ENCODE assay signal across 24 cellular contexts in the genomic region with DNA sequence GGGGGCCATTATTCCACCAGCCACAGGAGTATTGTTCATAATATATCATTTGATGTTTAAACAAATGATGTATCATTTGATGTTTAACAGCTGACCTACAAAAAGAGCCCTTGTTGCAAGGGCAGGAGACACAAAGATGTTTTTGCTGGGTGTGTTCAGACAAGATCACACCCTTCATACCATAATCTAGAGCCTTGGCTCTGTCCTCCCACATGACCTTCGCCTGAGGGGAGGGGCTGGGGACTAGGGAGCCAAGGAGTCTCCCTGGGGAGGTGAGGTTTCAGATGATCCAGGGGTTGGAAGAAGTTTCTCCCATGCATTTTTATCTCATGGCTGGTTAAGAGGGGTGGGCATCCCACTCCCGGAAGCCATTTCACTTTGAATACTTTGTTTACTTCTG. TPM values are rescaled to one million over a fixed set of nuclear protein-coding genes. Genes with fewer than 3 reads are reported as not detected.
DNase-seq lines count a peak whose midpoint lies in the region; ATAC-seq and TF ChIP-seq lines count a peak whose summit lies in the region.
"Had no signal": no experiment of that assay in that cellular context is flagged by ENCODE, and none has a peak within 500 bp of the region (broad histone marks: within the 10 kb centered on the region; RNA-seq: fewer than 3 reads in every experiment).

No MANE protein-coding gene starts in this region.

- TF ChIP-seq POLR2A in uterus (IDR thresholded peaks at IDR 0.05), result no peak

- no peak overlapping the region for H2AFZ ChIP-seq in SK-N-SH (ENCODE audit: low read depth)

- no peak for TF ChIP-seq CTCF in activated CD8-positive, alpha-beta T cell treated with anti-CD3 and anti-CD28 coated beads for 36 hours (IDR thresholded peaks at IDR 0.05)
- TF ChIP-seq CTCF in SK-N-SH (IDR thresholded peaks at IDR 0.05) (no peak), uterus (IDR thresholded peaks at IDR 0.05) (no peak)

- no peak for TF ChIP-seq RAD21 in SK-N-SH (IDR thresholded peaks at IDR 0.05; ENCODE audit: low read length)

- POLR2A ChIA-PET in activated CD8-positive, alpha-beta T cell treated with anti-CD3 and anti-CD28 coated beads for 36 hours (lab: Charles Lee), result interaction anchor here (0.7 kb wide), 1 partner anchor 16 kb away, joined by 3 read pairs; no protein-coding TSS in a partner anchor
- POLR2A ChIA-PET in activated CD8-positive, alpha-beta T cell treated with anti-CD3 and anti-CD28 coated beads, Interleukin-2, amount 10 ng/mL, durations not matched to agents 7 days and 5 days (lab: Charles Lee), result no interaction called here
- POLR2A ChIA-PET in SK-N-SH (lab: Yijun Ruan, JAX), result no interaction called here

- H3K9me3 Mint-ChIP-seq in activated CD8-positive, alpha-beta T cell treated with anti-CD3 and anti-CD28 coated beads for 36 hours, result peaks cover 7% of the 10 kb centered on the region
- H3K9me3 Mint-ChIP-seq in activated CD8-positive, alpha-beta T cell treated with anti-CD3 and anti-CD28 coated beads, Interleukin-2, amount 10 ng/mL, durations not matched to agents 7 days and 5 days (ENCODE audit: insufficient read depth), result peaks cover under 1% of the 10 kb centered on the region
- H3K9me3 Mint-ChIP-seq: activated naive CD4-positive, alpha-beta T cell treated with anti-CD3 and anti-CD28 coated beads, Interleukin-2, amount 10 ng/mL, durations not matched to agents 7 days and 5 days; stimulated activated naive CD8-positive, alpha-beta T cell treated with anti-CD3 and anti-CD28 coated beads, Interleukin-15, Interleukin-2, amounts not matched to agents 100 ng/mL and 50 ng/mL, for 24 hours had no signal

- H3K4me2 ChIP-seq in SK-N-SH, result no peak overlapping the region
- H3K4me2 ChIP-seq: BLaER1, KMS-11 had no signal

- H3K27me3 ChIP-seq in SK-N-SH (ENCODE audit: insufficient read depth) (no peaks in the 10 kb centered on the region), uterus (no peaks in the 10 kb centered on the region)
- H3K27me3 ChIP-seq: BLaER1, esophagus muscularis mucosa had no signal

- CTCF ChIA-PET in activated CD8-positive, alpha-beta T cell treated with anti-CD3 and anti-CD28 coated beads for 36 hours (lab: Charles Lee), result no interaction called here
- CTCF ChIA-PET in activated CD8-positive, alpha-beta T cell treated with anti-CD3 and anti-CD28 coated beads, Interleukin-2, amount 10 ng/mL, durations not matched to agents 7 days and 5 days (lab: Charles Lee), result no interaction called here
- CTCF ChIA-PET in SK-N-SH (lab: Yijun Ruan, JAX), result interaction anchor here (1.7 to 2.6 kb wide), 2 partner anchors 195 to 240 kb away, joined by 3 to 9 read pairs; no protein-coding TSS in a partner anchor

- no peak overlapping the region for H3K4me3 ChIP-seq in SK-N-SH (ENCODE audit: low read depth in 2 of 2, low read length in 1 of 2)
- H3K4me3 ChIP-seq in uterus, result no peak overlapping the region
- H3K4me3 ChIP-seq: BLaER1, esophagus muscularis mucosa had no signal

- no peak overlapping the region for H3K4me3 Mint-ChIP-seq in activated CD8-positive, alpha-beta T cell treated with anti-CD3 and anti-CD28 coated beads for 36 hours
- H3K4me3 Mint-ChIP-seq in activated CD8-positive, alpha-beta T cell treated with anti-CD3 and anti-CD28 coated beads, Interleukin-2, amount 10 ng/mL, durations not matched to agents 7 days and 5 days, result no peak overlapping the region
- H3K4me3 Mint-ChIP-seq: activated naive CD4-positive, alpha-beta T cell treated with anti-CD3 and anti-CD28 coated beads, Interleukin-2, amount 10 ng/mL, durations not matched to agents 7 days and 5 days; stimulated activated naive CD8-positive, alpha-beta T cell treated with anti-CD3 and anti-CD28 coated beads, Interleukin-15, Interleukin-2, amounts not matched to agents 100 ng/mL and 50 ng/mL, for 24 hours had no signal

- H3K9me3 ChIP-seq in SK-N-SH (no peaks in the 10 kb centered on the region), uterus (no peaks in the 10 kb centered on the region)
- H3K9me3 ChIP-seq: BLaER1, esophagus muscularis mucosa had no signal

- no peak for ATAC-seq in activated CD8-positive, alpha-beta T cell treated with anti-CD3 and anti-CD28 coated beads for 36 hours
- no peak for ATAC-seq in activated CD8-positive, alpha-beta T cell treated with anti-CD3 and anti-CD28 coated beads, Interleukin-2, amount 10 ng/mL, durations not matched to agents 7 days and 5 days
- ATAC-seq in left colon (peak; percentile 73), GM18870 (IDR thresholded peaks at IDR 0.05; ENCODE audit: unreplicated experiment) (no peak)
- ATAC-seq: PC-3 had no signal

- H3K79me2 ChIP-seq in SK-N-SH (ENCODE audit: insufficient read depth), result peaks cover 18% of the 10 kb centered on the region

- peaks cover 33% of the 10 kb centered on the region for H3K36me3 Mint-ChIP-seq in activated CD8-positive, alpha-beta T cell treated with anti-CD3 and anti-CD28 coated beads for 36 hours (ENCODE audit: low read depth)
- peaks cover 33% of the 10 kb centered on the region for H3K36me3 Mint-ChIP-seq in activated CD8-positive, alpha-beta T cell treated with anti-CD3 and anti-CD28 coated beads, Interleukin-2, amount 10 ng/mL, durations not matched to agents 7 days and 5 days (ENCODE audit: low read depth)

- H3K36me3 ChIP-seq in SK-N-SH (replicated peaks in 1 of 2; ENCODE audit: control insufficient read depth in 1 of 2, insufficient read depth in 2 of 2, low read length in 1 of 2) (peaks cover 27 to 30% of the 10 kb centered on the region in 2 experiments), uterus (no peaks in the 10 kb centered on the region)
- H3K36me3 ChIP-seq: BLaER1 had no signal

- H3K4me1 ChIP-seq in SK-N-SH (ENCODE audit: control insufficient read depth in 1 of 2, insufficient read depth in 2 of 2, low read depth in 1 of 2, low read length in 1 of 2) (peaks cover 23 to 64% of the 10 kb centered on the region in 2 experiments), uterus (peaks cover 0 to 4% of the 10 kb centered on the region in 2 donors)

- H3K27ac ChIP-seq in SK-N-SH (ENCODE audit: low read depth in 2 of 2, low read length in 1 of 2) (peak overlapping the region; percentile 34 to 93), uterus (peak overlapping the region; percentile 75 to 79), substantia nigra (ENCODE audit: low read depth, low read length, poor library complexity, severe bottlenecking) (no peak overlapping the region)
- H3K27ac ChIP-seq: BLaER1, esophagus muscularis mucosa, KMS-11 had no signal

- H3K27ac Mint-ChIP-seq in activated CD8-positive, alpha-beta T cell treated with anti-CD3 and anti-CD28 coated beads for 36 hours, result peak overlapping the region; percentile 99
- no peak overlapping the region for H3K27ac Mint-ChIP-seq in activated CD8-positive, alpha-beta T cell treated with anti-CD3 and anti-CD28 coated beads, Interleukin-2, amount 10 ng/mL, durations not matched to agents 7 days and 5 days
- H3K27ac Mint-ChIP-seq: activated naive CD4-positive, alpha-beta T cell treated with anti-CD3 and anti-CD28 coated beads, Interleukin-2, amount 10 ng/mL, durations not matched to agents 7 days and 5 days; progenitor cell of endocrine pancreas; stimulated activated naive CD8-positive, alpha-beta T cell treated with anti-CD3 and anti-CD28 coated beads, Interleukin-15, Interleukin-2, amounts not matched to agents 100 ng/mL and 50 ng/mL, for 24 hours had no signal

- no peak overlapping the region for H3K9ac ChIP-seq in SK-N-SH
- H3K9ac ChIP-seq: BLaER1, KMS-11 had no signal

- peaks cover 71% of the 10 kb centered on the region for H3K4me1 Mint-ChIP-seq in activated CD8-positive, alpha-beta T cell treated with anti-CD3 and anti-CD28 coated beads for 36 hours (ENCODE audit: low read depth)
- peaks cover 43% of the 10 kb centered on the region for H3K4me1 Mint-ChIP-seq in activated CD8-positive, alpha-beta T cell treated with anti-CD3 and anti-CD28 coated beads, Interleukin-2, amount 10 ng/mL, durations not matched to agents 7 days and 5 days (ENCODE audit: low read depth)

- no peaks in the 10 kb centered on the region for H4K20me1 ChIP-seq in SK-N-SH (ENCODE audit: insufficient read depth)
- H4K20me1 ChIP-seq: BLaER1 had no signal

- 100% methylated on average over 2 of the region's 2 CpGs for WGBS in SK-N-SH (ENCODE audit: low lambda C conversion rate)

- H3K27me3 Mint-ChIP-seq in activated CD8-positive, alpha-beta T cell treated with anti-CD3 and anti-CD28 coated beads for 36 hours, result no peaks in the 10 kb centered on the region
- no peaks in the 10 kb centered on the region for H3K27me3 Mint-ChIP-seq in activated CD8-positive, alpha-beta T cell treated with anti-CD3 and anti-CD28 coated beads, Interleukin-2, amount 10 ng/mL, durations not matched to agents 7 days and 5 days (ENCODE audit: low read depth)
- H3K27me3 Mint-ChIP-seq: activated naive CD4-positive, alpha-beta T cell treated with anti-CD3 and anti-CD28 coated beads, Interleukin-2, amount 10 ng/mL, durations not matched to agents 7 days and 5 days; stimulated activated naive CD8-positive, alpha-beta T cell treated with anti-CD3 and anti-CD28 coated beads, Interleukin-15, Interleukin-2, amounts not matched to agents 100 ng/mL and 50 ng/mL, for 24 hours had no signal

- intact Hi-C loops in activated CD8-positive, alpha-beta T cell treated with anti-CD3 and anti-CD28 coated beads for 36 hours (cut with micrococcal nuclease), result loop anchor here (5.0 to 10.0 kb wide), 4 partner anchors 36 to 237 kb away; no protein-coding TSS in a partner anchor
- intact Hi-C loops in left colon (cut with DNase I, micrococcal nuclease) (no loop called here), uterus (cut with DNase I; ENCODE audit: low total_unique reads) (no loop called here)

- no peaks in the 10 kb centered on the region for H3K9me2 ChIP-seq in SK-N-SH

- no peak for TF ChIP-seq EP300 in SK-N-SH (IDR thresholded peaks at IDR 0.05; ENCODE audit: borderline replicate concordance in 1 of 2, low read depth in 1 of 2, low read length in 1 of 2)

- no peak for DNase-seq in activated CD8-positive, alpha-beta T cell treated with anti-CD3 and anti-CD28 coated beads for 36 hours
- DNase-seq in activated CD8-positive, alpha-beta T cell treated with anti-CD3 and anti-CD28 coated beads, Interleukin-2, amount 10 ng/mL, durations not matched to agents 7 days and 5 days, result no peak
- DNase-seq in SK-N-SH, result no peak
- no peak for DNase-seq in left colon
- peak in 1 of 2 donors; percentile 45 for DNase-seq in uterus
- no peak for DNase-seq in NCI-H69 (lab: John Stamatoyannopoulos, UW)
- no peak for DNase-seq in substantia nigra (lab: John Stamatoyannopoulos, UW)
- DNase-seq: activated CD4-positive, alpha-beta T cell treated with anti-CD3 and anti-CD28 coated beads, Interleukin-2, amount 50 U/mL, for 48 hours; activated naive CD4-positive, alpha-beta T cell treated with anti-CD3 and anti-CD28 coated beads, Interleukin-2, amount 10 ng/mL, durations not matched to agents 7 days and 5 days; activated T-cell treated with anti-CD3 and anti-CD28 coated beads, Interleukin-2, amount 50 U/mL, for 1 hour; effector memory CD4-positive, alpha-beta T cell; GDM1; NCI-H1930; NCI-H2227 treated with DMSO at 0.1 percent for 48 hours; PC-3; small intestine; T-helper 2 cell; trophoblast cell had no signal

- H3F3A ChIP-seq in SK-N-SH (replicated peaks; ENCODE audit: insufficient read depth), result peaks cover 50% of the 10 kb centered on the region

RNA-seq across cellular contexts. Expression of a gene that starts 33.5 kb away (rescaled TPM):
- total RNA-seq in activated CD8-positive, alpha-beta T cell treated with anti-CD3 and anti-CD28 coated beads for 36 hours, result 10 to 100 TPM; 18.8 to 22.6 TPM
- 10 to 100 TPM; 30.1 to 33.2 TPM for total RNA-seq in activated CD8-positive, alpha-beta T cell treated with anti-CD3 and anti-CD28 coated beads, Interleukin-2, amount 10 ng/mL, durations not matched to agents 7 days and 5 days
- 87.5 and 105 TPM in 2 replicates for polyA plus RNA-seq in SK-N-SH (2012; rRNA removed)
- polyA plus RNA-seq in SK-N-SH (2012; cell fraction: cytosol; rRNA removed), result 92.7 and 103 TPM in 2 replicates
- polyA plus RNA-seq in SK-N-SH (2012; cell fraction: nucleus; rRNA removed), result 70.1 and 83.8 TPM in 2 replicates
- total RNA-seq in left colon (10 to 100 TPM; 19.5 to 46.7 TPM), uterus (10 to 100 TPM; 24.7 to 93.0 (median 57.3) TPM)
